In genomic region chr19:49029749-49030148, GRCh38 we compare ENCODE assay signal across 9 cellular contexts. TPM values are rescaled to one million over a fixed set of nuclear protein-coding genes. Genes with fewer than 3 reads are reported as not detected.
"Had no signal": no experiment of that assay in that cellular context is flagged by ENCODE, and none has a peak within 500 bp of the region (broad histone marks: within the 10 kb centered on the region; RNA-seq: fewer than 3 reads in every experiment).

No MANE protein-coding gene starts in this region.

RNA-seq across cellular contexts. Expression of gene CGB2, which starts 1.9 kb away (rescaled TPM):
- total RNA-seq: activated B cell treated with CpG ODN at 0.5 μM for 24 hours; activated CD4-positive, alpha-beta T cell treated with anti-CD3 and anti-CD28 coated beads, Interleukin-2, amount 10 ng/mL, durations not matched to agents 24 days and 14 days; activated CD8-positive, alpha-beta memory T cell treated with anti-CD3 and anti-CD28 coated beads, Interleukin-2, amount 10 ng/mL, durations not matched to agents 7 days and 5 days; activated T-helper 1 cell treated with anti-CD3 and anti-CD28 coated beads, Interleukin-12 subunit alpha, Interleukin-12 subunit beta, Interleukin-2, Interleukin-4 antibody, amounts not matched to agents 30 ng/mL and 10 ng/mL and 1 ng/mL, durations not matched to agents 14 hours and 24 hours and 36 hours; aorta; cardiac septum; OCI-LY7; Right ventricle myocardium superior; SJCRH30 had no signal

RNA-seq across cellular contexts. Expression of gene CGB3, which starts 5.6 kb away (rescaled TPM):
- total RNA-seq: activated B cell treated with CpG ODN at 0.5 μM for 24 hours; activated CD4-positive, alpha-beta T cell treated with anti-CD3 and anti-CD28 coated beads, Interleukin-2, amount 10 ng/mL, durations not matched to agents 24 days and 14 days; activated CD8-positive, alpha-beta memory T cell treated with anti-CD3 and anti-CD28 coated beads, Interleukin-2, amount 10 ng/mL, durations not matched to agents 7 days and 5 days; activated T-helper 1 cell treated with anti-CD3 and anti-CD28 coated beads, Interleukin-12 subunit alpha, Interleukin-12 subunit beta, Interleukin-2, Interleukin-4 antibody, amounts not matched to agents 30 ng/mL and 10 ng/mL and 1 ng/mL, durations not matched to agents 14 hours and 24 hours and 36 hours; aorta; cardiac septum; OCI-LY7; Right ventricle myocardium superior; SJCRH30 had no signal
- polyA plus RNA-seq: aorta had no signal

RNA-seq across cellular contexts. Expression of gene CGB1, which starts 6.9 kb away (rescaled TPM):
- total RNA-seq: activated B cell treated with CpG ODN at 0.5 μM for 24 hours; activated CD4-positive, alpha-beta T cell treated with anti-CD3 and anti-CD28 coated beads, Interleukin-2, amount 10 ng/mL, durations not matched to agents 24 days and 14 days; activated CD8-positive, alpha-beta memory T cell treated with anti-CD3 and anti-CD28 coated beads, Interleukin-2, amount 10 ng/mL, durations not matched to agents 7 days and 5 days; activated T-helper 1 cell treated with anti-CD3 and anti-CD28 coated beads, Interleukin-12 subunit alpha, Interleukin-12 subunit beta, Interleukin-2, Interleukin-4 antibody, amounts not matched to agents 30 ng/mL and 10 ng/mL and 1 ng/mL, durations not matched to agents 14 hours and 24 hours and 36 hours; aorta; cardiac septum; OCI-LY7; Right ventricle myocardium superior; SJCRH30 had no signal
- polyA plus RNA-seq: aorta had no signal

RNA-seq across cellular contexts. Expression of gene LHB, which starts 12.9 kb away (rescaled TPM):
- total RNA-seq: activated B cell treated with CpG ODN at 0.5 μM for 24 hours; activated CD4-positive, alpha-beta T cell treated with anti-CD3 and anti-CD28 coated beads, Interleukin-2, amount 10 ng/mL, durations not matched to agents 24 days and 14 days; activated CD8-positive, alpha-beta memory T cell treated with anti-CD3 and anti-CD28 coated beads, Interleukin-2, amount 10 ng/mL, durations not matched to agents 7 days and 5 days; activated T-helper 1 cell treated with anti-CD3 and anti-CD28 coated beads, Interleukin-12 subunit alpha, Interleukin-12 subunit beta, Interleukin-2, Interleukin-4 antibody, amounts not matched to agents 30 ng/mL and 10 ng/mL and 1 ng/mL, durations not matched to agents 14 hours and 24 hours and 36 hours; cardiac septum; Right ventricle myocardium superior; SJCRH30 had no signal

RNA-seq across cellular contexts. Expression of gene CGB5, which starts 13.9 kb away (rescaled TPM):
- total RNA-seq: activated B cell treated with CpG ODN at 0.5 μM for 24 hours; activated CD4-positive, alpha-beta T cell treated with anti-CD3 and anti-CD28 coated beads, Interleukin-2, amount 10 ng/mL, durations not matched to agents 24 days and 14 days; activated CD8-positive, alpha-beta memory T cell treated with anti-CD3 and anti-CD28 coated beads, Interleukin-2, amount 10 ng/mL, durations not matched to agents 7 days and 5 days; activated T-helper 1 cell treated with anti-CD3 and anti-CD28 coated beads, Interleukin-12 subunit alpha, Interleukin-12 subunit beta, Interleukin-2, Interleukin-4 antibody, amounts not matched to agents 30 ng/mL and 10 ng/mL and 1 ng/mL, durations not matched to agents 14 hours and 24 hours and 36 hours; aorta; cardiac septum; OCI-LY7; Right ventricle myocardium superior; SJCRH30 had no signal
- polyA plus RNA-seq: aorta had no signal
